26 cellular contexts compared by ENCODE assay signal in the genomic region with DNA sequence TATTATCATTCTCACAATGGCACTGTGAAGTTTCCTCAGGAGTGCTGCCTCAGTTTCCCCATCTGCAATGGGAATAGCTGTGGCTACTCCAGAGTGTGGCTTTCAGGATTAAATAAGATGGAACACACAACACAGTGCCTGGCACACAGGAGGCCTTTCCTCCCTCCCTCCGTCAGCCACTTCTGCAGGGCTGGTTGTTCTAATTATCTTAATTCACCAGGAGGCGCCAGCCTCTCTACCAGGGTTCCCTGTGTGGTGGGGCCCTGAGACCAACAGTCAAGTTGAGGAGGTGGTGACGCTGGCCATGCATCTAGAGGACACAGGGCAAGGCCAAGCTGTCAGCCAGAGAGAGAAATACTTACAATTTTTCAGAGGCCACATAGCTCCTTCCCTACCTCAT. TPM values are rescaled to one million over a fixed set of nuclear protein-coding genes. Genes with fewer than 3 reads are reported as not detected.
DNase-seq lines count a peak whose midpoint lies in the region; ATAC-seq and TF ChIP-seq lines count a peak whose summit lies in the region.
"Had no signal": no experiment of that assay in that cellular context is flagged by ENCODE, and none has a peak within 500 bp of the region (broad histone marks: within the 10 kb centered on the region; RNA-seq: fewer than 3 reads in every experiment).

No MANE protein-coding gene starts in this region.

- H3K27ac Mint-ChIP-seq in activated CD8-positive, alpha-beta memory T cell treated with anti-CD3 and anti-CD28 coated beads, Interleukin-2, amount 10 ng/mL, durations not matched to agents 7 days and 5 days, result no peak overlapping the region
- H3K27ac Mint-ChIP-seq: CD4-positive, alpha-beta T cell; naive thymus-derived CD4-positive, alpha-beta T cell had no signal

- no peak for TF ChIP-seq CTCF in KMS-11 (conservative IDR thresholded peaks at IDR 0.05; ENCODE audit: low read depth, low read length)

- no peak overlapping the region for H3K4me3 ChIP-seq in KMS-11 (IDR thresholded peaks at IDR 0.05; ENCODE audit: insufficient read depth, low read depth, low read length)
- H3K4me3 ChIP-seq: SK-N-MC, uterus had no signal

- H3K79me2 ChIP-seq in KMS-11 (ENCODE audit: insufficient read depth, low read depth), result no peaks in the 10 kb centered on the region

- H3K9ac ChIP-seq in KMS-11, result no peak overlapping the region

- CTCF ChIA-PET in activated CD8-positive, alpha-beta memory T cell treated with anti-CD3 and anti-CD28 coated beads, Interleukin-2, amount 10 ng/mL, durations not matched to agents 7 days and 5 days (lab: Charles Lee), result no interaction called here

- peak overlapping the region; percentile 93; the same call in 1 of the 2 replicates for H3K27ac ChIP-seq in KMS-11
- H3K27ac ChIP-seq: epithelial cell of prostate, SK-N-MC, uterus had no signal

- DNase-seq in activated CD8-positive, alpha-beta memory T cell treated with anti-CD3 and anti-CD28 coated beads for 24 hours, result peak; percentile 33
- DNase-seq in activated CD8-positive, alpha-beta memory T cell treated with anti-CD3 and anti-CD28 coated beads, Interleukin-2, amount 10 ng/mL, durations not matched to agents 7 days and 5 days, result no peak
- DNase-seq in ecto neural progenitor cell (ENCODE audit: low spot score), result peak; percentile 31
- DNase-seq in stimulated activated CD8-positive, alpha-beta memory T cell treated with anti-CD3 and anti-CD28 coated beads, Interleukin-4, amount 100 ng/mL, for 48 hours, result peak; percentile 22
- no peak for DNase-seq in HT-29 (ENCODE audit: low spot score)
- DNase-seq in activated naive CD4-positive, alpha-beta T cell treated with anti-CD3 and anti-CD28 coated beads, Interleukin-2, amount 50 U/mL, for 16 hours, result no peak
- DNase-seq in NCI-H2081 treated with DMSO at 0.1 percent for 48 hours (lab: John Stamatoyannopoulos, UW), result no peak
- DNase-seq: activated CD4-positive, alpha-beta T cell treated with anti-CD3 and anti-CD28 coated beads, Interleukin-2, amount 50 U/mL, for 48 hours; activated T-cell treated with anti-CD3 and anti-CD28 coated beads, Interleukin-2, amount 50 U/mL, for 1 hour; AML-193; CD4-positive, alpha-beta T cell; cerebellar nuclear complex; HCEC 1CT; midbrain; MV-4-11; naive thymus-derived CD4-positive, alpha-beta T cell; NCI-H146; NCI-H510A had no signal

- H2AFZ ChIP-seq in KMS-11 (ENCODE audit: low read depth), result no peak overlapping the region

- peak overlapping the region; percentile 92 for H3K4me2 ChIP-seq in KMS-11

- H3K4me1 Mint-ChIP-seq in activated CD8-positive, alpha-beta memory T cell treated with anti-CD3 and anti-CD28 coated beads, Interleukin-2, amount 10 ng/mL, durations not matched to agents 7 days and 5 days, result peaks cover 6% of the 10 kb centered on the region

- no peaks in the 10 kb centered on the region for H3K27me3 ChIP-seq in KMS-11 (ENCODE audit: insufficient read depth, low read depth)
- H3K27me3 ChIP-seq: uterus had no signal

- no peaks in the 10 kb centered on the region for H3K9me3 Mint-ChIP-seq in activated CD8-positive, alpha-beta memory T cell treated with anti-CD3 and anti-CD28 coated beads, Interleukin-2, amount 10 ng/mL, durations not matched to agents 7 days and 5 days (ENCODE audit: low read depth)
- H3K9me3 Mint-ChIP-seq: CD4-positive, alpha-beta T cell; naive thymus-derived CD4-positive, alpha-beta T cell had no signal

- ATAC-seq in activated CD8-positive, alpha-beta memory T cell treated with anti-CD3 and anti-CD28 coated beads, Interleukin-2, amount 10 ng/mL, durations not matched to agents 7 days and 5 days, result no peak
- ATAC-seq: activated CD4-positive, CD25-positive, alpha-beta regulatory T cell treated with anti-CD3 and anti-CD28 coated beads, Interleukin-2, amount 50 U/mL, for 24 hours; naive thymus-derived CD4-positive, alpha-beta T cell had no signal

- peaks cover 82% of the 10 kb centered on the region for H3K4me1 ChIP-seq in KMS-11 (ENCODE audit: low read depth, poor library complexity, severe bottlenecking)
- H3K4me1 ChIP-seq: uterus had no signal

- no peaks in the 10 kb centered on the region for H3K36me3 ChIP-seq in KMS-11 (ENCODE audit: insufficient read depth)
- H3K36me3 ChIP-seq: uterus had no signal

- no peaks in the 10 kb centered on the region for H3K36me3 Mint-ChIP-seq in activated CD8-positive, alpha-beta memory T cell treated with anti-CD3 and anti-CD28 coated beads, Interleukin-2, amount 10 ng/mL, durations not matched to agents 7 days and 5 days
- H3K36me3 Mint-ChIP-seq: naive thymus-derived CD4-positive, alpha-beta T cell had no signal

- no peak overlapping the region for H3K4me3 Mint-ChIP-seq in activated CD8-positive, alpha-beta memory T cell treated with anti-CD3 and anti-CD28 coated beads, Interleukin-2, amount 10 ng/mL, durations not matched to agents 7 days and 5 days
- H3K4me3 Mint-ChIP-seq: CD4-positive, alpha-beta T cell; naive thymus-derived CD4-positive, alpha-beta T cell had no signal

- no peaks in the 10 kb centered on the region for H4K20me1 ChIP-seq in KMS-11 (ENCODE audit: insufficient read depth)

- H3K27me3 Mint-ChIP-seq in activated CD8-positive, alpha-beta memory T cell treated with anti-CD3 and anti-CD28 coated beads, Interleukin-2, amount 10 ng/mL, durations not matched to agents 7 days and 5 days, result peaks cover 19% of the 10 kb centered on the region

RNA-seq across cellular contexts. Expression of gene FOXO6, which starts 6.3 kb away (rescaled TPM):
- total RNA-seq in activated CD8-positive, alpha-beta memory T cell treated with anti-CD3 and anti-CD28 coated beads, Interleukin-2, amount 10 ng/mL, durations not matched to agents 7 days and 5 days, result not detected
- total RNA-seq in HT-29 (2014; rRNA removed; shearing (Covaris generic)), result 1.5 and 1.9 TPM in 2 replicates
- total RNA-seq: OCI-LY7; subcutaneous adipose tissue; T-helper 1 cell treated with Interleukin-12 subunit alpha and Interleukin-12 subunit beta and Interleukin-4 antibody, amounts not matched to agents 30 ng/mL and 1 ng/mL, for 36 hours had no signal

Comparison
In these comparisons a context has a peak if more than half of its experiments do, and no peak if none do; other contexts are left out.
1. DNase-seq: peak in activated CD8-positive, alpha-beta memory T cell treated with anti-CD3 and anti-CD28 coated beads for 24 hours (single experiment), ecto neural progenitor cell (single experiment) and stimulated activated CD8-positive, alpha-beta memory T cell treated with anti-CD3 and anti-CD28 coated beads, Interleukin-4, amount 100 ng/mL, for 48 hours (single experiment); none in activated CD8-positive, alpha-beta memory T cell treated with anti-CD3 and anti-CD28 coated beads, Interleukin-2, amount 10 ng/mL, durations not matched to agents 7 days and 5 days (single experiment), HT-29 (single experiment), activated naive CD4-positive, alpha-beta T cell treated with anti-CD3 and anti-CD28 coated beads, Interleukin-2, amount 50 U/mL, for 16 hours (single experiment) and NCI-H2081 treated with DMSO at 0.1 percent for 48 hours (single experiment).